In the genomic region with DNA sequence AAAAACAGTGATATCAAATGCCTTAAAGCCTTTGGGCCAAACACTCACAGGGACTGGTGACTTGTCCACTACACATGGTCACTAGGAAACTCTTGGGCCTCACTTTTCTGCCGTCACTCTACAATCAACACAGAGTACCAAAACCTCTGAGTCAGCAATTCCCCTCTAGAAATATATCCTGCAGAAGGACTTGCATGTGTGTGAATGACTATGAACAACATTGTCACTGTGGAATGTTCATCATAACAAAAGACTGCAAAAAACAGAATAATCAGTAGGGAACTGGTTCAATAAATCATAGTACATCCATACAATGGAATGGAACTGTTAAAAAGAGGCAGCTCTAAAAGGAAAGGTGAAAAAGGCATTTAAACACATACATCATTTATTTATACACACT, we compare ENCODE assay signal across 1 cellular context.
TF ChIP-seq lines count a peak whose summit lies in the region.

No MANE protein-coding gene starts in this region.

TF ChIP-seq in H1, 55 proteins besides CTCF, POLR2A, EP300 and RAD21:
- TF ChIP-seq HDAC6 (IDR thresholded peaks at IDR 0.05; ENCODE audit: low read depth, low read length) (no peak), MAFK (IDR thresholded peaks at IDR 0.05; ENCODE audit: low read depth, low read length) (peak; percentile 73)
